In the genomic region with DNA sequence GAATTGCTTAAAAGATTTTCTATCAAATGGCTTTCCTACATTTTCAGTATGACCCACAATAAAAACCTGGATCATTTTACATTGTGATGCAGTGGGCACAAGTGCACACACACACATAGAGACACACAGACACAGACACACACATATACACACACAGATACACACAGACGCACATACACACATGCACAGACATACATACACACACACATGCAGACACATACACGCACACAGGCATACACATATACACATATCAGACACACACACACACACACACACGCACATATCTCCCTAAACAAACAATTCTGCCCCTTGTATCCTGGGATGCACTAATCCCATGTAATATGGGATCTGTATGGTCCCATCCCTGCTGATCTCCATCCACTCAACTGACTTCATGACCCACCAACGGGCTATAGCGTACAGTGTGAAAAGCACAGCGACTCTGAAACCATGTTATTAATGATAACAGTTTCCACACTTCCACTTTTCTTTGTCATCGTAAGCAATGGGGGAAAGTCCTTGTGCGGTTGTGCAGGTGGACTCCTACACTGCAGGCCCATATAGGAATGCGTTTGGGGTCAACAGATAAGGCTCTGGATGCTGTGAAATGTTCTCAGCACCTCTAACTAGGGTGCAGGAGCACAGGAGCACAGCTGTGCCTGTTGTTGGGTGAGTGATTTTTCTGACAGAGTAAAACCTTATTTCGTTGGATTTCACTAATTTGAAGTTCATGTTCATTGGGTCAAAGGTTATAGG, we compare ENCODE assay signal across 1 cellular context.
A peak's percentile ranks its signal among the peaks of the same experiment; 100 is the strongest.
TF ChIP-seq lines count a peak whose summit lies in the region.

No MANE protein-coding gene starts in this region.

TF ChIP-seq in K562, 482 proteins besides CTCF, POLR2A, EP300 and RAD21 (continued from another document and continues in another):
- TF ChIP-seq RERE (CRISPR knock-in tag; IDR thresholded peaks at IDR 0.05; ENCODE audit: borderline replicate concordance) (no peak), BRD4 (IDR thresholded peaks at IDR 0.05) (no peak), HNRNPL (IDR thresholded peaks at IDR 0.05; ENCODE audit: low read depth, low read length) (no peak), CEBPB (tag; IDR thresholded peaks at IDR 0.05) (no peak), GTF2A2 (tag; IDR thresholded peaks at IDR 0.05) (no peak), KAT8 (IDR thresholded peaks at IDR 0.05; ENCODE audit: low read depth) (no peak), CBX8 (IDR thresholded peaks at IDR 0.05; ENCODE audit: borderline replicate concordance, extremely low read depth, low read depth, low read length, poor library complexity, severe bottlenecking) (no peak), PTTG1 (tag; IDR thresholded peaks at IDR 0.05; ENCODE audit: low read depth) (no peak), PCBP1 (IDR thresholded peaks at IDR 0.05; ENCODE audit: low read depth, low read length, poor library complexity, severe bottlenecking) (no peak), SMARCC2 (IDR thresholded peaks at IDR 0.05; ENCODE audit: low read depth) (no peak; the same call in 1 of the 2 replicates), KHSRP (IDR thresholded peaks at IDR 0.05) (no peak), JUNB (CRISPR knock-in tag; conservative IDR thresholded peaks at IDR 0.05) (no peak), E4F1 (CRISPR knock-in tag; IDR thresholded peaks at IDR 0.05; ENCODE audit: borderline replicate concordance) (no peak), FOXK2 (conservative IDR thresholded peaks at IDR 0.05 in 1 of 2, IDR thresholded peaks at IDR 0.05 in 1 of 2; ENCODE audit: low read depth in 2 of 2) (0 out of 4 replicates have a peak, but pooled peaks of 1 of the 2 experiments have one; percentile 20), MAFG (tag; conservative IDR thresholded peaks at IDR 0.05) (no peak), NFXL1 (CRISPR knock-in tag; IDR thresholded peaks at IDR 0.05) (no peak), SMAD4 (CRISPR knock-in tag; conservative IDR thresholded peaks at IDR 0.05) (peak; percentile 39), BRCA1 (IDR thresholded peaks at IDR 0.05) (no peak), BRCA1 (CRISPR knock-in tag; IDR thresholded peaks at IDR 0.05) (no peak), ZNF24 (IDR thresholded peaks at IDR 0.05) (no peak), TGIF2 (CRISPR knock-in tag; IDR thresholded peaks at IDR 0.05) (no peak)
- TF ChIP-seq, protein P1, sequence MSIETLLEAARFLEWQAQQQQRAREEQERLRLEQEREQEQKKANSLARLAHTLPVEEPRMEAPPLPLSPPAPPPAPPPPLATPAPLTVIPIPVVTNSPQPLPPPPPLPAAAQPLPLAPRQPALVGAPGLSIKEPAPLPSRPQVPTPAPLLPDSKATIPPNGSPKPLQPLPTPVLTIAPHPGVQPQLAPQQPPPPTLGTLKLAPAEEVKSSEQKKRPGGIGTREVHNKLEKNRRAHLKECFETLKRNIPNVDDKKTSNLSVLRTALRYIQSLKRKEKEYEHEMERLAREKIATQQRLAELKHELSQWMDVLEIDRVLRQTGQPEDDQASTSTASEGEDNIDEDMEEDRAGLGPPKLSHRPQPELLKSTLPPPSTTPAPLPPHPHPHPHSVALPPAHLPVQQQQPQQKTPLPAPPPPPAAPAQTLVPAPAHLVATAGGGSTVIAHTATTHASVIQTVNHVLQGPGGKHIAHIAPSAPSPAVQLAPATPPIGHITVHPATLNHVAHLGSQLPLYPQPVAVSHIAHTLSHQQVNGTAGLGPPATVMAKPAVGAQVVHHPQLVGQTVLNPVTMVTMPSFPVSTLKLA (conservative IDR thresholded peaks at IDR 0.05): peak in 1 of 2 experiments; percentile 27; a peak in 1 of 4 replicates
- TF ChIP-seq, protein P2, sequence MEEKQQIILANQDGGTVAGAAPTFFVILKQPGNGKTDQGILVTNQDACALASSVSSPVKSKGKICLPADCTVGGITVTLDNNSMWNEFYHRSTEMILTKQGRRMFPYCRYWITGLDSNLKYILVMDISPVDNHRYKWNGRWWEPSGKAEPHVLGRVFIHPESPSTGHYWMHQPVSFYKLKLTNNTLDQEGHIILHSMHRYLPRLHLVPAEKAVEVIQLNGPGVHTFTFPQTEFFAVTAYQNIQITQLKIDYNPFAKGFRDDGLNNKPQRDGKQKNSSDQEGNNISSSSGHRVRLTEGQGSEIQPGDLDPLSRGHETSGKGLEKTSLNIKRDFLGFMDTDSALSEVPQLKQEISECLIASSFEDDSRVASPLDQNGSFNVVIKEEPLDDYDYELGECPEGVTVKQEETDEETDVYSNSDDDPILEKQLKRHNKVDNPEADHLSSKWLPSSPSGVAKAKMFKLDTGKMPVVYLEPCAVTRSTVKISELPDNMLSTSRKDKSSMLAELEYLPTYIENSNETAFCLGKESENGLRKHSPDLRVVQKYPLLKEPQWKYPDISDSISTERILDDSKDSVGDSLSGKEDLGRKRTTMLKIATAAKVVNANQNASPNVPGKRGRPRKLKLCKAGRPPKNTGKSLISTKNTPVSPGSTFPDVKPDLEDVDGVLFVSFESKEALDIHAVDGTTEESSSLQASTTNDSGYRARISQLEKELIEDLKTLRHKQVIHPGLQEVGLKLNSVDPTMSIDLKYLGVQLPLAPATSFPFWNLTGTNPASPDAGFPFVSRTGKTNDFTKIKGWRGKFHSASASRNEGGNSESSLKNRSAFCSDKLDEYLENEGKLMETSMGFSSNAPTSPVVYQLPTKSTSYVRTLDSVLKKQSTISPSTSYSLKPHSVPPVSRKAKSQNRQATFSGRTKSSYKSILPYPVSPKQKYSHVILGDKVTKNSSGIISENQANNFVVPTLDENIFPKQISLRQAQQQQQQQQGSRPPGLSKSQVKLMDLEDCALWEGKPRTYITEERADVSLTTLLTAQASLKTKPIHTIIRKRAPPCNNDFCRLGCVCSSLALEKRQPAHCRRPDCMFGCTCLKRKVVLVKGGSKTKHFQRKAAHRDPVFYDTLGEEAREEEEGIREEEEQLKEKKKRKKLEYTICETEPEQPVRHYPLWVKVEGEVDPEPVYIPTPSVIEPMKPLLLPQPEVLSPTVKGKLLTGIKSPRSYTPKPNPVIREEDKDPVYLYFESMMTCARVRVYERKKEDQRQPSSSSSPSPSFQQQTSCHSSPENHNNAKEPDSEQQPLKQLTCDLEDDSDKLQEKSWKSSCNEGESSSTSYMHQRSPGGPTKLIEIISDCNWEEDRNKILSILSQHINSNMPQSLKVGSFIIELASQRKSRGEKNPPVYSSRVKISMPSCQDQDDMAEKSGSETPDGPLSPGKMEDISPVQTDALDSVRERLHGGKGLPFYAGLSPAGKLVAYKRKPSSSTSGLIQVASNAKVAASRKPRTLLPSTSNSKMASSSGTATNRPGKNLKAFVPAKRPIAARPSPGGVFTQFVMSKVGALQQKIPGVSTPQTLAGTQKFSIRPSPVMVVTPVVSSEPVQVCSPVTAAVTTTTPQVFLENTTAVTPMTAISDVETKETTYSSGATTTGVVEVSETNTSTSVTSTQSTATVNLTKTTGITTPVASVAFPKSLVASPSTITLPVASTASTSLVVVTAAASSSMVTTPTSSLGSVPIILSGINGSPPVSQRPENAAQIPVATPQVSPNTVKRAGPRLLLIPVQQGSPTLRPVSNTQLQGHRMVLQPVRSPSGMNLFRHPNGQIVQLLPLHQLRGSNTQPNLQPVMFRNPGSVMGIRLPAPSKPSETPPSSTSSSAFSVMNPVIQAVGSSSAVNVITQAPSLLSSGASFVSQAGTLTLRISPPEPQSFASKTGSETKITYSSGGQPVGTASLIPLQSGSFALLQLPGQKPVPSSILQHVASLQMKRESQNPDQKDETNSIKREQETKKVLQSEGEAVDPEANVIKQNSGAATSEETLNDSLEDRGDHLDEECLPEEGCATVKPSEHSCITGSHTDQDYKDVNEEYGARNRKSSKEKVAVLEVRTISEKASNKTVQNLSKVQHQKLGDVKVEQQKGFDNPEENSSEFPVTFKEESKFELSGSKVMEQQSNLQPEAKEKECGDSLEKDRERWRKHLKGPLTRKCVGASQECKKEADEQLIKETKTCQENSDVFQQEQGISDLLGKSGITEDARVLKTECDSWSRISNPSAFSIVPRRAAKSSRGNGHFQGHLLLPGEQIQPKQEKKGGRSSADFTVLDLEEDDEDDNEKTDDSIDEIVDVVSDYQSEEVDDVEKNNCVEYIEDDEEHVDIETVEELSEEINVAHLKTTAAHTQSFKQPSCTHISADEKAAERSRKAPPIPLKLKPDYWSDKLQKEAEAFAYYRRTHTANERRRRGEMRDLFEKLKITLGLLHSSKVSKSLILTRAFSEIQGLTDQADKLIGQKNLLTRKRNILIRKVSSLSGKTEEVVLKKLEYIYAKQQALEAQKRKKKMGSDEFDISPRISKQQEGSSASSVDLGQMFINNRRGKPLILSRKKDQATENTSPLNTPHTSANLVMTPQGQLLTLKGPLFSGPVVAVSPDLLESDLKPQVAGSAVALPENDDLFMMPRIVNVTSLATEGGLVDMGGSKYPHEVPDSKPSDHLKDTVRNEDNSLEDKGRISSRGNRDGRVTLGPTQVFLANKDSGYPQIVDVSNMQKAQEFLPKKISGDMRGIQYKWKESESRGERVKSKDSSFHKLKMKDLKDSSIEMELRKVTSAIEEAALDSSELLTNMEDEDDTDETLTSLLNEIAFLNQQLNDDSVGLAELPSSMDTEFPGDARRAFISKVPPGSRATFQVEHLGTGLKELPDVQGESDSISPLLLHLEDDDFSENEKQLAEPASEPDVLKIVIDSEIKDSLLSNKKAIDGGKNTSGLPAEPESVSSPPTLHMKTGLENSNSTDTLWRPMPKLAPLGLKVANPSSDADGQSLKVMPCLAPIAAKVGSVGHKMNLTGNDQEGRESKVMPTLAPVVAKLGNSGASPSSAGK (IDR thresholded peaks at IDR 0.05): no peak
- TF ChIP-seq, protein P3, sequence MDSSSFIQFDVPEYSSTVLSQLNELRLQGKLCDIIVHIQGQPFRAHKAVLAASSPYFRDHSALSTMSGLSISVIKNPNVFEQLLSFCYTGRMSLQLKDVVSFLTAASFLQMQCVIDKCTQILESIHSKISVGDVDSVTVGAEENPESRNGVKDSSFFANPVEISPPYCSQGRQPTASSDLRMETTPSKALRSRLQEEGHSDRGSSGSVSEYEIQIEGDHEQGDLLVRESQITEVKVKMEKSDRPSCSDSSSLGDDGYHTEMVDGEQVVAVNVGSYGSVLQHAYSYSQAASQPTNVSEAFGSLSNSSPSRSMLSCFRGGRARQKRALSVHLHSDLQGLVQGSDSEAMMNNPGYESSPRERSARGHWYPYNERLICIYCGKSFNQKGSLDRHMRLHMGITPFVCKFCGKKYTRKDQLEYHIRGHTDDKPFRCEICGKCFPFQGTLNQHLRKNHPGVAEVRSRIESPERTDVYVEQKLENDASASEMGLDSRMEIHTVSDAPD (CRISPR knock-in tag; IDR thresholded peaks at IDR 0.05): no peak
- TF ChIP-seq, protein P4, sequence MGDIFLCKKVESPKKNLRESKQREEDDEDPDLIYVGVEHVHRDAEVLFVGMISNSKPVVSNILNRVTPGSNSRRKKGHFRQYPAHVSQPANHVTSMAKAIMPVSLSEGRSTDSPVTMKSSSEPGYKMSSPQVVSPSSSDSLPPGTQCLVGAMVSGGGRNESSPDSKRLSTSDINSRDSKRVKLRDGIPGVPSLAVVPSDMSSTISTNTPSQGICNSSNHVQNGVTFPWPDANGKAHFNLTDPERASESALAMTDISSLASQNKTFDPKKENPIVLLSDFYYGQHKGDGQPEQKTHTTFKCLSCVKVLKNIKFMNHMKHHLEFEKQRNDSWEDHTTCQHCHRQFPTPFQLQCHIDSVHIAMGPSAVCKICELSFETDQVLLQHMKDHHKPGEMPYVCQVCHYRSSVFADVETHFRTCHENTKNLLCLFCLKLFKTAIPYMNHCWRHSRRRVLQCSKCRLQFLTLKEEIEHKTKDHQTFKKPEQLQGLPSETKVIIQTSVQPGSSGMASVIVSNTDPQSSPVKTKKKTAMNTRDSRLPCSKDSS (IDR thresholded peaks at IDR 0.05; ENCODE audit: low read depth, partially characterized antibody): no peak
